In genomic region chr19:20806311-20807262, GRCh38 we compare ENCODE assay signal across 1 cellular context.
TF ChIP-seq lines count a peak whose summit lies in the region.

No MANE protein-coding gene starts in this region.

TF ChIP-seq in GM12878, 131 proteins besides CTCF, POLR2A, EP300 and RAD21:
- peak; percentile 71 for TF ChIP-seq ZNF274 (IDR thresholded peaks at IDR 0.05; ENCODE audit: insufficient read depth, insufficient read length)
TF ChIP-seq in GM12878: peak in this region for 1; not testable (repeated sequence) for 130.
